In the genomic region with DNA sequence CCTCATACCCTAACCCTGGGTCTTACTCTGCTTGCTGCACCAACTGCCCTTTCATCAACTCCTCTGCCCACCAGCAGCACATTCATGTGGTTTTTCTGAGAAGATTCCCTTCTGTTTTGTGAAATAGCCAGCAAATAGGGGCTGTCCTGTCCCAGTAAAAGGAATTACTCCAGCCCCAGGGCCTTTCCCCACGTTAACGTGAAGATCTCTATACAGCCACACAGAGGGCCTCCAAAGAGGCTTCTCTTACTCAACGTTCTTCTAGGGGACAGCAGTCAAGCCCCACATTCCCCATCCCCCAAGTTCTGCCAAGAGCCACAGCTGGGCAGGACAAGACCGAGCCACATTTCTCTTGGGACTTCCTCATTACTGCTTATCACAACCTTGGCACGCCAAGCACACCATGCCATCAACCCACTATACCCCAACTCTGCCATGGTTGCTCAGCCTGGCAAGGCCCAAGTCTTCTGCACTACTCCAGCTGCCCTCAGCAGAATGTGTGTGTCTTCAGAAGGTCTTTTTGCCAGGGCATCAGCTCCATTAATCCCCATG, we compare ENCODE assay signal across 17 cellular contexts. TPM values are rescaled to one million over a fixed set of nuclear protein-coding genes. Genes with fewer than 3 reads are reported as not detected.
DNase-seq lines count a peak whose midpoint lies in the region; ATAC-seq and TF ChIP-seq lines count a peak whose summit lies in the region.
"Had no signal": no experiment of that assay in that cellular context is flagged by ENCODE, and none has a peak within 500 bp of the region (broad histone marks: within the 10 kb centered on the region; RNA-seq: fewer than 3 reads in every experiment).

No MANE protein-coding gene starts in this region.

- intact Hi-C loops in Panc1 (cut with micrococcal nuclease; ENCODE audit: unreplicated experiment) = no loop called here
- intact Hi-C loops in stomach (cut with DNase I; ENCODE audit: low total_unique reads) = no loop called here

- no peak overlapping the region for H3K4me3 ChIP-seq in HL-60 (replicated peaks; ENCODE audit: insufficient read depth, low read length)
- H3K4me3 ChIP-seq in Panc1 (ENCODE audit: low read depth in 2 of 2, low read length in 2 of 2) = no peak overlapping the region
- H3K4me3 ChIP-seq in stomach = no peak overlapping the region
- H3K4me3 ChIP-seq: testis had no signal

- peak overlapping the region in 1 of 10 donors; percentile 26 for H3K27ac Mint-ChIP-seq in naive thymus-derived CD8-positive, alpha-beta T cell
- H3K27ac Mint-ChIP-seq: activated naive CD8-positive, alpha-beta T cell; IgD-negative memory B cell had no signal

- H3K36me3 ChIP-seq in Panc1 (ENCODE audit: control insufficient read depth, insufficient read depth, low read length) (no peaks in the 10 kb centered on the region), stomach (no peaks in the 10 kb centered on the region)

- no peaks in the 10 kb centered on the region for H3K27me3 ChIP-seq in HL-60 (ENCODE audit: insufficient read depth, poor library complexity, severe bottlenecking)
- H3K27me3 ChIP-seq in Panc1 (ENCODE audit: control insufficient read depth, insufficient read depth, low read length) = no peaks in the 10 kb centered on the region
- H3K27me3 ChIP-seq in stomach = no peaks in the 10 kb centered on the region
- H3K27me3 ChIP-seq: testis had no signal

- in situ Hi-C loops in Panc1 (cut with HindIII; ENCODE audit: low pct_unique_long_range_greater_than_20kb, low sequenced_read_pairs) = no loop called here

- POLR2A ChIA-PET in Panc1 (lab: Charles Lee) = no interaction called here
- POLR2A ChIA-PET in naive thymus-derived CD8-positive, alpha-beta T cell (lab: Charles Lee) = no interaction called here

- H3K27me3 Mint-ChIP-seq in naive thymus-derived CD8-positive, alpha-beta T cell = peaks cover 2 to 18% (median 8%) of the 10 kb centered on the region in 5 donors

- TF ChIP-seq CTCF in HL-60 (IDR thresholded peaks at IDR 0.05; ENCODE audit: insufficient read depth, low read length) (no peak), Panc1 (IDR thresholded peaks at IDR 0.05) (no peak), stomach (IDR thresholded peaks at IDR 0.05) (no peak)

- H3K36me3 Mint-ChIP-seq in naive thymus-derived CD8-positive, alpha-beta T cell = no peaks in the 10 kb centered on the region
- H3K36me3 Mint-ChIP-seq: activated naive CD8-positive, alpha-beta T cell; IgD-negative memory B cell had no signal

- peak; percentile 54 to 94 for DNase-seq in HL-60 (ENCODE audit: low read depth in 1 of 2, low spot score in 1 of 2)
- DNase-seq in Panc1 (ENCODE audit: low read depth, low spot score) = no peak
- DNase-seq in islet precursor cell = peak; percentile 36
- no peak for DNase-seq in stomach
- DNase-seq in naive thymus-derived CD8-positive, alpha-beta T cell = no peak
- no peak for DNase-seq in NCI-H774 (lab: John Stamatoyannopoulos, UW)
- DNase-seq: activated CD4-positive, alpha-beta T cell treated with anti-CD3 and anti-CD28 coated beads, Interleukin-2, amount 50 U/mL, for 48 hours; activated T-cell treated with anti-CD3 and anti-CD28 coated beads, Interleukin-2, amount 50 U/mL, for 1 hour; NCI-H2081 treated with DMSO at 0.1 percent for 48 hours; NCI-H524; testis had no signal

- no TSS peak for BruUV-seq in Panc1 (replicated peaks; lab: Mats Ljungman, UMichigan)

- H3K4me3 Mint-ChIP-seq in naive thymus-derived CD8-positive, alpha-beta T cell = no peak overlapping the region
- H3K4me3 Mint-ChIP-seq: activated naive CD8-positive, alpha-beta T cell; IgD-negative memory B cell had no signal

- 60 to 75% (median 68%) methylated on average over 5 of the region's 5 CpGs for WGBS in stomach, 5 donors

- no peaks in the 10 kb centered on the region for H3K9me3 ChIP-seq in Panc1 (ENCODE audit: control insufficient read depth, insufficient read depth, low read depth, low read length)
- H3K9me3 ChIP-seq in stomach = no peaks in the 10 kb centered on the region
- H3K9me3 ChIP-seq: testis had no signal

- H3K4me1 Mint-ChIP-seq in naive thymus-derived CD8-positive, alpha-beta T cell = peaks cover 0 to 11% (median 0%) of the 10 kb centered on the region in 4 donors

- TF ChIP-seq POLR2A in stomach (IDR thresholded peaks at IDR 0.05) = no peak

- H3K27ac ChIP-seq in HL-60 (replicated peaks) (peak overlapping the region; percentile 93), Panc1 (ENCODE audit: low read length) (peak overlapping the region; percentile 78), stomach (peak overlapping the region in 3 of 5 donors; percentile 65 to 78 (median 68))
- H3K27ac ChIP-seq: testis had no signal

- ATAC-seq in Panc1 (no peak), GM18907 (IDR thresholded peaks at IDR 0.05; ENCODE audit: unreplicated experiment) (no peak), GM18858 (IDR thresholded peaks at IDR 0.05; ENCODE audit: unreplicated experiment) (no peak)
- ATAC-seq in naive thymus-derived CD8-positive, alpha-beta T cell = no peak

- no peak for TF ChIP-seq EP300 in stomach (IDR thresholded peaks at IDR 0.05)

- H3K9me3 Mint-ChIP-seq in naive thymus-derived CD8-positive, alpha-beta T cell = no peaks in the 10 kb centered on the region
- H3K9me3 Mint-ChIP-seq: IgD-negative memory B cell had no signal

- H3K4me1 ChIP-seq in Panc1 (ENCODE audit: control insufficient read depth, insufficient read depth, low read length) (peaks cover 44% of the 10 kb centered on the region), stomach (peaks cover 16 to 61% (median 37%) of the 10 kb centered on the region in 4 donors)

- CTCF ChIA-PET in Panc1 (lab: Charles Lee) = interaction anchor here (1.4 kb wide), 1 partner anchor 36 kb away, joined by 3 read pairs; no protein-coding TSS in a partner anchor

RNA-seq across cellular contexts. Expression of gene CCL2, which starts 18.7 kb away (rescaled TPM):
- total RNA-seq in Panc1 (2021; ENCODE audit: unreplicated experiment) = 513 TPM
- 230 TPM for polyA plus RNA-seq in Panc1 (2012; ENCODE audit: insufficient read length)
- 10 to 100 TPM in 3 of 5 donors, 1 to 10 TPM in 2; 3.8 to 29.9 (median 11.1) TPM for total RNA-seq in stomach
- polyA plus RNA-seq in stomach = 100 to 1,000 TPM in 1 of 3 donors, 10 to 100 TPM in 2; 30.8 to 194 (median 81.8) TPM
- 1 to 10 TPM; 2.6 to 3.1 TPM for total RNA-seq in naive thymus-derived CD8-positive, alpha-beta T cell
- not detected for polyA plus RNA-seq in naive thymus-derived CD8-positive, alpha-beta T cell
- polyA plus RNA-seq: IgD-negative memory B cell had no signal

RNA-seq across cellular contexts. Expression of gene CCL7, which starts 33.6 kb away (rescaled TPM):
- 0.31 TPM for total RNA-seq in Panc1 (2021; ENCODE audit: unreplicated experiment)
- polyA plus RNA-seq in Panc1 (2012; ENCODE audit: insufficient read length) = not detected
- not detected for total RNA-seq in stomach
- not detected for polyA plus RNA-seq in stomach
- total RNA-seq in naive thymus-derived CD8-positive, alpha-beta T cell = not detected
- polyA plus RNA-seq in naive thymus-derived CD8-positive, alpha-beta T cell = not detected
- total RNA-seq: H1, testis had no signal
- polyA plus RNA-seq: H1, IgD-negative memory B cell, keratinocyte had no signal

RNA-seq across cellular contexts. Expression of gene CCL11, which starts 49.1 kb away (rescaled TPM):
- total RNA-seq in Panc1 (2021; ENCODE audit: unreplicated experiment) (not detected), stomach (1 to 10 TPM in 3 of 5 donors, not detected in 2; 2.0 to 4.0 (median 2.8) TPM)
- polyA plus RNA-seq in Panc1 (2012; ENCODE audit: insufficient read length) = not detected
- polyA plus RNA-seq in stomach = 10 to 100 TPM in 2 of 3 donors, 1 to 10 TPM in 1; 2.0 to 80.0 (median 29.0) TPM
- total RNA-seq in naive thymus-derived CD8-positive, alpha-beta T cell = not detected
- not detected for polyA plus RNA-seq in naive thymus-derived CD8-positive, alpha-beta T cell
- total RNA-seq: H1, testis had no signal
- polyA plus RNA-seq: H1, IgD-negative memory B cell, keratinocyte had no signal

Comparison
In these comparisons a context has a peak if more than half of its experiments do, and no peak if none do; other contexts are left out.
1. DNase-seq: peak in HL-60 (2 of 2) and islet precursor cell (single experiment); none in Panc1 (single experiment), stomach (single experiment), naive thymus-derived CD8-positive, alpha-beta T cell (0 of 10) and NCI-H774 (single experiment).
2. RNA of gene CCL2, which starts 18.7 kb away (total RNA-seq): 513 TPM in Panc1 (single experiment); 3.8 to 29.9 TPM in stomach and 2.6 to 3.1 TPM in naive thymus-derived CD8-positive, alpha-beta T cell; every median in the first group is over 10 times any median in the second.
3. Peak in every context shown above with its lines, with median percentiles within 50 percentile points of each other: H3K27ac ChIP-seq.